In the genomic region with DNA sequence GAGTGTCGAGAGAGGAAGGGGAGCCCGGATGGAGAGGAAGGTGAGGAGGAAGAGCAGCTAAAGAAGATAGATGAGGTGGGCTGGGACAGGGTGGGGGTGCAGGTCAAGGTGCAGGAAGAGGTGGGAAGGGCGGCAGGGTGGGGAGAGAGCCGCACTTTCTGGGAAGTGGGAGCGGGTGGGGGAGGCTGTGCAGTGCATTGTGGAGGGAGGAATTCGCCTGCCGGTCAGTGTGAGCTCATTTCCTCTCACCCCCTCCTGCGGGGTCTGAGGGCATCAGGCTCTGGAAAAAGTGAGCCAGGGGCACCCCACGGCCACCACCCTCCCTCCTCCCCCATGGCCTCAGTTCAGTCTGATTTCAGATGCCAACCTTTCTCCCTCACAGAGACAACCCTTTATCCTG, we compare ENCODE assay signal across 17 cellular contexts. TPM values are rescaled to one million over a fixed set of nuclear protein-coding genes. Genes with fewer than 3 reads are reported as not detected.
A peak's percentile ranks its signal among the peaks of the same experiment; 100 is the strongest.
DNase-seq lines count a peak whose midpoint lies in the region; FAIRE-seq and TF ChIP-seq lines count a peak whose summit lies in the region.
"Had no signal": no experiment of that assay in that cellular context is flagged by ENCODE, and none has a peak within 500 bp of the region (broad histone marks: within the 10 kb centered on the region; RNA-seq: fewer than 3 reads in every experiment).

No MANE protein-coding gene starts in this region.

- H3K36me3 ChIP-seq in breast epithelium (no peaks in the 10 kb centered on the region), endothelial cell of umbilical vein (ENCODE audit: control insufficient read depth in 2 of 2, extremely low read depth in 1 of 2, insufficient read depth in 2 of 2, low read length in 2 of 2) (no peaks in the 10 kb centered on the region), muscle layer of colon (ENCODE audit: insufficient read depth, low read length) (no peaks in the 10 kb centered on the region)

- H3K4me2 ChIP-seq in endothelial cell of umbilical vein (ENCODE audit: insufficient read depth, low read length), result peak overlapping the region; percentile 40

- no peak for FAIRE-seq in endothelial cell of umbilical vein (lab: Jason Lieb, UNC)

- CTCF ChIA-PET in MCF 10A (lab: Yijun Ruan, JAX), result interaction anchor here (0.7 to 1.7 kb wide), 4 partner anchors 9 to 66 kb away, joined by 3 to 8 read pairs (median 3); no protein-coding TSS in a partner anchor
- CTCF ChIA-PET in endothelial cell of umbilical vein (lab: Charles Lee), result interaction anchor here (0.7 to 5.7 kb wide), 11 partner anchors 11 to 158 kb away, joined by 3 to 72 read pairs (median 6); no protein-coding TSS in a partner anchor

- TF ChIP-seq POLR2A in breast epithelium (IDR thresholded peaks at IDR 0.05) (no peak), endothelial cell of umbilical vein (IDR thresholded peaks at IDR 0.05; ENCODE audit: low read depth, low read length) (peak; percentile 44)

- H3K27me3 ChIP-seq in breast epithelium, result peaks cover 0 to 7% of the 10 kb centered on the region in 2 donors
- no peaks in the 10 kb centered on the region for H3K27me3 ChIP-seq in endothelial cell of umbilical vein (ENCODE audit: control insufficient read depth in 2 of 2, insufficient read depth in 2 of 2, low read length in 2 of 2)
- H3K27me3 ChIP-seq in muscle layer of colon (ENCODE audit: control insufficient read depth in 1 of 2, insufficient read depth in 2 of 2, low read length in 2 of 2), result no peaks in the 10 kb centered on the region

- H3K27ac Mint-ChIP-seq in MCF 10A (ENCODE audit: low read depth, unreplicated experiment) (no peak overlapping the region), type B pancreatic cell (peak overlapping the region; percentile 82)
- H3K27ac Mint-ChIP-seq: activated naive CD8-positive, alpha-beta T cell; HFFc6; T-helper 1 cell treated with Interleukin-12 subunit alpha and Interleukin-12 subunit beta and Interleukin-4 antibody, amounts not matched to agents 30 μg/mL and 1 μg/mL, for 36 hours had no signal

- DNase-seq in breast epithelium (ENCODE audit: low spot score in 2 of 2) (no peak), MCF 10A (ENCODE audit: unreplicated experiment) (no peak), endothelial cell of umbilical vein (ENCODE audit: low read depth, low spot score) (peak; percentile 86), type B pancreatic cell (ENCODE audit: extremely low spot score, unreplicated experiment) (no peak), occipital lobe (lab: John Stamatoyannopoulos, UW) (no peak), GM10266 (ENCODE audit: extremely low spot score) (no peak)
- DNase-seq in activated naive CD4-positive, alpha-beta T cell treated with Interleukin-2 at 50 U/mL for 16 hours, result no peak
- DNase-seq: activated CD4-positive, alpha-beta T cell treated with anti-CD3 and anti-CD28 coated beads, Interleukin-2, amount 50 U/mL, for 4 hours; effector memory CD4-positive, alpha-beta T cell; HFFc6; OCI-M1; stimulated activated CD4-positive, alpha-beta T cell treated with anti-CD3 and anti-CD28 coated beads, Interleukin-1b, Interleukin-23, amount 100 ng/mL, for 48 hours; stimulated activated naive CD4-positive, alpha-beta T cell had no signal

- TF ChIP-seq CTCF in breast epithelium (IDR thresholded peaks at IDR 0.05) (no peak), MCF 10A (IDR thresholded peaks at IDR 0.05; ENCODE audit: unreplicated experiment) (no peak), endothelial cell of umbilical vein (IDR thresholded peaks at IDR 0.05; ENCODE audit: extremely low read depth in 1 of 2, insufficient read depth in 1 of 2, low read depth in 1 of 2, low read length in 2 of 2) (no peak), type B pancreatic cell (conservative IDR thresholded peaks at IDR 0.05) (no peak), GM10266 (IDR thresholded peaks at IDR 0.05; ENCODE audit: control insufficient read depth, insufficient read depth, low read depth, missing control alignments) (no peak)

- H3K9me3 Mint-ChIP-seq in MCF 10A (ENCODE audit: unreplicated experiment) (no peaks in the 10 kb centered on the region), type B pancreatic cell (no peaks in the 10 kb centered on the region)
- H3K9me3 Mint-ChIP-seq: HFFc6; T-helper 1 cell treated with Interleukin-12 subunit alpha and Interleukin-12 subunit beta and Interleukin-4 antibody, amounts not matched to agents 30 μg/mL and 1 μg/mL, for 36 hours had no signal

- H3K9me1 ChIP-seq in endothelial cell of umbilical vein (replicated peaks; ENCODE audit: control insufficient read depth, extremely low read depth, insufficient read depth, low read length), result no peaks in the 10 kb centered on the region

- H3K4me1 Mint-ChIP-seq in MCF 10A (ENCODE audit: insufficient read depth, unreplicated experiment), result peaks cover 15% of the 10 kb centered on the region
- H3K4me1 Mint-ChIP-seq in type B pancreatic cell (ENCODE audit: unreplicated experiment), result peaks cover 43% of the 10 kb centered on the region

- dilution Hi-C loops in endothelial cell of umbilical vein (cut with MboI; ENCODE audit: extremely low pct_ligation_motif_present, low sequenced_read_pairs), result no loop called here

- intact Hi-C loops in breast epithelium (cut with DNase I; ENCODE audit: low total_unique reads), result loop anchor here (10.0 kb wide), 1 partner anchor 59 kb away; no protein-coding TSS in a partner anchor
- intact Hi-C loops in MCF 10A (cut with micrococcal nuclease), result no loop called here
- intact Hi-C loops in endothelial cell of umbilical vein (cut with micrococcal nuclease), result loop anchor here (1.0 to 2.0 kb wide), 3 partner anchors 26 to 112 kb away; no protein-coding TSS in a partner anchor

- peak overlapping the region; percentile 69 for H2AFZ ChIP-seq in endothelial cell of umbilical vein (ENCODE audit: low read depth, low read length)

- BruUV-seq in MCF 10A (replicated peaks; lab: Mats Ljungman, UMichigan), result no TSS peak
- no TSS peak for BruUV-seq in endothelial cell of umbilical vein (replicated peaks; lab: Mats Ljungman, UMichigan)

- peaks cover 37% of the 10 kb centered on the region for H3K79me2 ChIP-seq in endothelial cell of umbilical vein (ENCODE audit: control insufficient read depth, insufficient read depth, low read length)

- peak overlapping the region; percentile 64 for H3K9ac ChIP-seq in endothelial cell of umbilical vein (replicated peaks; ENCODE audit: extremely low read depth, insufficient read depth, low read length)
- no peak overlapping the region for H3K9ac ChIP-seq in muscle layer of colon (ENCODE audit: low read length)

- H3K9me3 ChIP-seq in breast epithelium (no peaks in the 10 kb centered on the region), endothelial cell of umbilical vein (replicated peaks; ENCODE audit: control insufficient read depth, insufficient read depth, low read length) (no peaks in the 10 kb centered on the region), muscle layer of colon (ENCODE audit: low read length) (no peaks in the 10 kb centered on the region)

- no peaks in the 10 kb centered on the region for H3K36me3 Mint-ChIP-seq in MCF 10A (ENCODE audit: insufficient read depth, unreplicated experiment)
- peaks cover 5% of the 10 kb centered on the region for H3K36me3 Mint-ChIP-seq in type B pancreatic cell
- H3K36me3 Mint-ChIP-seq: activated naive CD8-positive, alpha-beta T cell had no signal

- POLR2A ChIA-PET in MCF 10A (lab: Yijun Ruan, JAX), result no interaction called here
- POLR2A ChIA-PET in endothelial cell of umbilical vein (lab: Charles Lee), result interaction anchor here (0.6 to 1.1 kb wide), 2 partner anchors 9 to 381 kb away, joined by 3 to 5 read pairs; no protein-coding TSS in a partner anchor

- no peaks in the 10 kb centered on the region for H3K27me3 Mint-ChIP-seq in MCF 10A (ENCODE audit: insufficient read depth, unreplicated experiment)
- H3K27me3 Mint-ChIP-seq in type B pancreatic cell, result peaks cover 33% of the 10 kb centered on the region

- no peaks in the 10 kb centered on the region for H4K20me1 ChIP-seq in endothelial cell of umbilical vein (replicated peaks; ENCODE audit: control insufficient read depth, extremely low read depth, insufficient read depth, low read length)

- H3K27ac ChIP-seq in breast epithelium (peak overlapping the region; percentile 20 to 25), endothelial cell of umbilical vein (ENCODE audit: insufficient read depth, low read depth, low read length) (peak overlapping the region; percentile 94), muscle layer of colon (ENCODE audit: low read depth, low read length) (peak overlapping the region; percentile 16)
- H3K27ac ChIP-seq: 22Rv1 had no signal

- H3K4me3 ChIP-seq in breast epithelium (no peak overlapping the region), endothelial cell of umbilical vein (replicated peaks in 1 of 3; ENCODE audit: insufficient read depth in 1 of 3, low read depth in 1 of 3, low read length in 3 of 3) (no peak overlapping the region), muscle layer of colon (ENCODE audit: low read depth in 1 of 2, low read length in 2 of 2) (no peak overlapping the region)

- H3K4me3 Mint-ChIP-seq in MCF 10A (ENCODE audit: unreplicated experiment), result no peak overlapping the region
- H3K4me3 Mint-ChIP-seq in type B pancreatic cell, result peak overlapping the region; percentile 54
- H3K4me3 Mint-ChIP-seq: activated naive CD8-positive, alpha-beta T cell; HFFc6; T-helper 1 cell treated with Interleukin-12 subunit alpha and Interleukin-12 subunit beta and Interleukin-4 antibody, amounts not matched to agents 30 μg/mL and 1 μg/mL, for 36 hours had no signal

- peaks cover 10 to 14% of the 10 kb centered on the region in 2 donors for H3K4me1 ChIP-seq in breast epithelium
- H3K4me1 ChIP-seq in endothelial cell of umbilical vein (ENCODE audit: control insufficient read depth, extremely low read depth, insufficient read depth, low read length), result peaks cover 55% of the 10 kb centered on the region
- H3K4me1 ChIP-seq in muscle layer of colon (ENCODE audit: insufficient read depth, low read length), result peaks cover 59% of the 10 kb centered on the region

TF ChIP-seq in endothelial cell of umbilical vein, 7 proteins besides CTCF, POLR2A, EP300 and RAD21 (continues in another document):
- TF ChIP-seq GATA2 (IDR thresholded peaks at IDR 0.05; ENCODE audit: insufficient read depth, insufficient read length, low read depth, low read length) (no peak), JUN (IDR thresholded peaks at IDR 0.05; ENCODE audit: borderline replicate concordance, insufficient read depth, insufficient read length, low read depth) (peak; percentile 85)

RNA-seq across cellular contexts. Expression of a gene that starts 2.5 kb away (rescaled TPM):
- total RNA-seq in breast epithelium, result 10 to 100 TPM; 13.8 to 25.2 (median 21.1) TPM
- total RNA-seq in MCF 10A (2022), result 23.2 and 29.2 TPM in 2 replicates
- 152 and 190 TPM in 2 replicates for total RNA-seq in endothelial cell of umbilical vein
- 22.3 and 25.4 TPM in 2 replicates for polyA plus RNA-seq in endothelial cell of umbilical vein
- polyA plus RNA-seq in endothelial cell of umbilical vein (2011; cell fraction: cytosol; rRNA removed), result 22.9 and 25.3 TPM in 2 replicates
- polyA plus RNA-seq in endothelial cell of umbilical vein (2011; cell fraction: nucleus; rRNA removed), result 53.1 and 59.2 TPM in 2 replicates
- polyA plus RNA-seq in endothelial cell of umbilical vein (2012), result 49.6 and 59.2 TPM in 2 replicates
- polyA minus RNA-seq in endothelial cell of umbilical vein, result 42.0 and 76.2 TPM in 2 replicates
- polyA minus RNA-seq in endothelial cell of umbilical vein (2011; cell fraction: cytosol; rRNA and poly(A)+ RNA removed), result 23.5 TPM
- 63.5 and 75.4 TPM in 2 replicates for polyA minus RNA-seq in endothelial cell of umbilical vein (2011; cell fraction: nucleus; rRNA and poly(A)+ RNA removed)
- 114 and 333 TPM in 2 replicates for total RNA-seq in type B pancreatic cell (ENCODE audit: low replicate concordance)
- 42.9 TPM for total RNA-seq in occipital lobe

Comparison
In these comparisons a context has a peak if more than half of its experiments do, and no peak if none do; other contexts are left out.
1. H3K27ac ChIP-seq: peak in every context shown above with its lines; median percentile 94 in endothelial cell of umbilical vein; 22 in breast epithelium; 16 in muscle layer of colon.